In genomic region chr18:70036771-70037452, GRCh38 we compare ENCODE assay signal across 1 cellular context.
TF ChIP-seq lines count a peak whose summit lies in the region.

No MANE protein-coding gene starts in this region.

TF ChIP-seq in GM12878, 131 proteins besides CTCF, POLR2A, EP300 and RAD21 (continued from another document):
- TF ChIP-seq, protein P1, sequence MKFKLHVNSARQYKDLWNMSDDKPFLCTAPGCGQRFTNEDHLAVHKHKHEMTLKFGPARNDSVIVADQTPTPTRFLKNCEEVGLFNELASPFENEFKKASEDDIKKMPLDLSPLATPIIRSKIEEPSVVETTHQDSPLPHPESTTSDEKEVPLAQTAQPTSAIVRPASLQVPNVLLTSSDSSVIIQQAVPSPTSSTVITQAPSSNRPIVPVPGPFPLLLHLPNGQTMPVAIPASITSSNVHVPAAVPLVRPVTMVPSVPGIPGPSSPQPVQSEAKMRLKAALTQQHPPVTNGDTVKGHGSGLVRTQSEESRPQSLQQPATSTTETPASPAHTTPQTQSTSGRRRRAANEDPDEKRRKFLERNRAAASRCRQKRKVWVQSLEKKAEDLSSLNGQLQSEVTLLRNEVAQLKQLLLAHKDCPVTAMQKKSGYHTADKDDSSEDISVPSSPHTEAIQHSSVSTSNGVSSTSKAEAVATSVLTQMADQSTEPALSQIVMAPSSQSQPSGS (IDR thresholded peaks at IDR 0.05; ENCODE audit: low read length), result peak; percentile 75; the same call in 1 of the 2 replicates
- TF ChIP-seq BRCA1 (IDR thresholded peaks at IDR 0.05; ENCODE audit: low read depth, low read length), result no peak
